Comparison of ENCODE assay signal across 9 cellular contexts in the genomic region with DNA sequence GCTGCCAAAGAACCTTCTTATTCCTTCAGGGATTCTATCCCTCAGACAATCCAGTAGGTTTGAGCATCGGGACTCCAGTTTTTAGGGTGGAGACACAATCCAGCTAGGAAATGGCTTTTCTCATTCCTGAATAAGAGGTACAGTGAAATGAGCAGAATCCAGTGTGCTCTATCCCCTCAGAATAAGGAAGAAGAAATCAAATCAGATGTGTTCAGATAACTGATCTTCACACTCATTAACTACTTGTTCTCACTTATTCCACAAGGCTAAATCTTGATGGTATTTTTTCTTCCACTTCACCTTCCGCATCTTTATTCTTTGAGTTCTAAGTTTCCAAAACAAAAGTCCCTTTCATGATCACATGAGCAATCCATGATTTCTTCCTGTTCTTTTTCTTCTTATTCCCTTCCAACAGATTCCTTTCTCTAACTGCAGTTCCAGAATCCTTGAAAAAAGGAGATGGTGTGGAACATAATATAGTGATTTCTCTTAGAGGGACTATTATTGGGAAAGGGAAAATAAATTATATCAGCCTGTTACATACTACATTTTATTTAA. TPM values are rescaled to one million over a fixed set of nuclear protein-coding genes. Genes with fewer than 3 reads are reported as not detected.
DNase-seq lines count a peak whose midpoint lies in the region; ATAC-seq and TF ChIP-seq lines count a peak whose summit lies in the region.
"Had no signal": no experiment of that assay in that cellular context is flagged by ENCODE, and none has a peak within 500 bp of the region (broad histone marks: within the 10 kb centered on the region; RNA-seq: fewer than 3 reads in every experiment).

No MANE protein-coding gene starts in this region.

- no peaks in the 10 kb centered on the region for H3K9me3 Mint-ChIP-seq in central memory CD8-positive, alpha-beta T cell
- no peaks in the 10 kb centered on the region for H3K9me3 Mint-ChIP-seq in natural killer cell treated with Interleukin-12 subunit alpha and Interleukin-12 subunit beta and Interleukin-15 and Interleukin-18, amount 100 ng/mL, for 72 hours

- H3K4me2 ChIP-seq in KMS-11 = peak overlapping the region; percentile 57

- peaks cover 49% of the 10 kb centered on the region for H3K4me1 Mint-ChIP-seq in central memory CD8-positive, alpha-beta T cell
- peaks cover 38 to 50% of the 10 kb centered on the region in 2 donors for H3K4me1 Mint-ChIP-seq in natural killer cell treated with Interleukin-12 subunit alpha and Interleukin-12 subunit beta and Interleukin-15 and Interleukin-18, amount 100 ng/mL, for 72 hours (ENCODE audit: low read depth in 2 of 2)

- peaks cover 10% of the 10 kb centered on the region for H3K79me2 ChIP-seq in KMS-11 (ENCODE audit: insufficient read depth, low read depth)

- peak overlapping the region; percentile 80 for H3K4me3 ChIP-seq in BE2C (ENCODE audit: low read depth, low read length)
- H3K4me3 ChIP-seq in KMS-11 (IDR thresholded peaks at IDR 0.05; ENCODE audit: insufficient read depth, low read depth, low read length) = peak overlapping the region; percentile 93

- no peak for DNase-seq in BE2C
- no peak for DNase-seq in central memory CD8-positive, alpha-beta T cell (ENCODE audit: low spot score in 2 of 2)
- no peak for DNase-seq in natural killer cell treated with Interleukin-12 subunit alpha and Interleukin-12 subunit beta and Interleukin-15 and Interleukin-18, amount 100 ng/mL, for 72 hours (ENCODE audit: low spot score)
- no peak for DNase-seq in GDM1 (lab: John Stamatoyannopoulos, UW)
- no peak for DNase-seq in mucosa of gallbladder (ENCODE audit: low spot score)
- no peak for DNase-seq in DMS53 treated with DMSO at 0.1 percent for 48 hours (lab: John Stamatoyannopoulos, UW; ENCODE audit: unreplicated experiment)

- peak overlapping the region; percentile 67 for H3K27ac ChIP-seq in KMS-11

- TF ChIP-seq CTCF in BE2C (IDR thresholded peaks at IDR 0.05; ENCODE audit: low read depth, low read length) (no peak), KMS-11 (conservative IDR thresholded peaks at IDR 0.05; ENCODE audit: low read depth, low read length) (no peak)

- ATAC-seq in central memory CD8-positive, alpha-beta T cell (replicated peaks; ENCODE audit: extremely low read depth, poor library complexity, severe bottlenecking) = no peak
- ATAC-seq in natural killer cell treated with Interleukin-12 subunit alpha and Interleukin-12 subunit beta and Interleukin-15 and Interleukin-18, amount 100 ng/mL, for 72 hours = no peak
- no peak for ATAC-seq in HG03565 (IDR thresholded peaks at IDR 0.05; ENCODE audit: unreplicated experiment)

- H3K27ac Mint-ChIP-seq in central memory CD8-positive, alpha-beta T cell (ENCODE audit: low read depth) = peak overlapping the region; percentile 94
- H3K27ac Mint-ChIP-seq in natural killer cell treated with Interleukin-12 subunit alpha and Interleukin-12 subunit beta and Interleukin-15 and Interleukin-18, amount 100 ng/mL, for 72 hours = peak overlapping the region; percentile 96 to 99

- peak overlapping the region; percentile 64 for H3K9ac ChIP-seq in KMS-11

- H3K4me1 ChIP-seq in BE2C = no peaks in the 10 kb centered on the region; the same call in 1 of the 2 replicates
- peaks cover 35% of the 10 kb centered on the region for H3K4me1 ChIP-seq in KMS-11 (ENCODE audit: low read depth, poor library complexity, severe bottlenecking)

- H3K4me3 Mint-ChIP-seq in central memory CD8-positive, alpha-beta T cell = peak overlapping the region; percentile 86
- peak overlapping the region; percentile 96 for H3K4me3 Mint-ChIP-seq in natural killer cell treated with Interleukin-12 subunit alpha and Interleukin-12 subunit beta and Interleukin-15 and Interleukin-18, amount 100 ng/mL, for 72 hours

- H3K27me3 ChIP-seq in BE2C = no peaks in the 10 kb centered on the region
- H3K27me3 ChIP-seq in KMS-11 (ENCODE audit: insufficient read depth, low read depth) = no peaks in the 10 kb centered on the region
- H3K27me3 ChIP-seq: pancreas had no signal

- H3K9me3 ChIP-seq in BE2C = no peaks in the 10 kb centered on the region
- H3K9me3 ChIP-seq: pancreas had no signal

- peak overlapping the region; percentile 57 for H2AFZ ChIP-seq in KMS-11 (ENCODE audit: low read depth)

- H4K20me1 ChIP-seq in KMS-11 (ENCODE audit: insufficient read depth) = no peaks in the 10 kb centered on the region

- H3K36me3 ChIP-seq in BE2C (peaks cover 4% of the 10 kb centered on the region; the same call in 1 of the 2 replicates), KMS-11 (ENCODE audit: insufficient read depth) (no peaks in the 10 kb centered on the region)
- H3K36me3 ChIP-seq: pancreas had no signal

- H3K27me3 Mint-ChIP-seq in central memory CD8-positive, alpha-beta T cell = no peaks in the 10 kb centered on the region
- H3K27me3 Mint-ChIP-seq in natural killer cell treated with Interleukin-12 subunit alpha and Interleukin-12 subunit beta and Interleukin-15 and Interleukin-18, amount 100 ng/mL, for 72 hours = no peaks in the 10 kb centered on the region

- H3K36me3 Mint-ChIP-seq in central memory CD8-positive, alpha-beta T cell (ENCODE audit: insufficient read depth) = peaks cover 18% of the 10 kb centered on the region
- H3K36me3 Mint-ChIP-seq in natural killer cell treated with Interleukin-12 subunit alpha and Interleukin-12 subunit beta and Interleukin-15 and Interleukin-18, amount 100 ng/mL, for 72 hours = no peaks in the 10 kb centered on the region

RNA-seq across cellular contexts. Expression of a gene that starts 1.7 kb away (rescaled TPM):
- 98.1 TPM for polyA plus RNA-seq in BE2C (2012; ENCODE audit: insufficient read depth, insufficient read length, low read depth)
- 10 to 100 TPM; 29.3 to 43.9 TPM for total RNA-seq in natural killer cell treated with Interleukin-12 subunit alpha and Interleukin-12 subunit beta and Interleukin-15 and Interleukin-18, amount 100 ng/mL, for 72 hours
- 23.4 TPM for total RNA-seq in mucosa of gallbladder

RNA-seq across cellular contexts. Expression of a gene that starts 4.0 kb away (rescaled TPM):
- 45.4 TPM for polyA plus RNA-seq in BE2C (2012; ENCODE audit: insufficient read depth, insufficient read length, low read depth)
- total RNA-seq in natural killer cell treated with Interleukin-12 subunit alpha and Interleukin-12 subunit beta and Interleukin-15 and Interleukin-18, amount 100 ng/mL, for 72 hours = 100 to 1,000 TPM in 1 of 2 donors, 10 to 100 TPM in 1; 91.0 to 124 TPM
- 44.5 TPM for total RNA-seq in mucosa of gallbladder

RNA-seq across cellular contexts. Expression of a gene that starts 50.1 kb away (rescaled TPM):
- polyA plus RNA-seq in BE2C (2012; ENCODE audit: insufficient read depth, insufficient read length, low read depth) = 9.3 TPM
- 10 to 100 TPM; 29.4 to 40.2 TPM for total RNA-seq in natural killer cell treated with Interleukin-12 subunit alpha and Interleukin-12 subunit beta and Interleukin-15 and Interleukin-18, amount 100 ng/mL, for 72 hours
- 38.9 TPM for total RNA-seq in mucosa of gallbladder
